In the genomic region with DNA sequence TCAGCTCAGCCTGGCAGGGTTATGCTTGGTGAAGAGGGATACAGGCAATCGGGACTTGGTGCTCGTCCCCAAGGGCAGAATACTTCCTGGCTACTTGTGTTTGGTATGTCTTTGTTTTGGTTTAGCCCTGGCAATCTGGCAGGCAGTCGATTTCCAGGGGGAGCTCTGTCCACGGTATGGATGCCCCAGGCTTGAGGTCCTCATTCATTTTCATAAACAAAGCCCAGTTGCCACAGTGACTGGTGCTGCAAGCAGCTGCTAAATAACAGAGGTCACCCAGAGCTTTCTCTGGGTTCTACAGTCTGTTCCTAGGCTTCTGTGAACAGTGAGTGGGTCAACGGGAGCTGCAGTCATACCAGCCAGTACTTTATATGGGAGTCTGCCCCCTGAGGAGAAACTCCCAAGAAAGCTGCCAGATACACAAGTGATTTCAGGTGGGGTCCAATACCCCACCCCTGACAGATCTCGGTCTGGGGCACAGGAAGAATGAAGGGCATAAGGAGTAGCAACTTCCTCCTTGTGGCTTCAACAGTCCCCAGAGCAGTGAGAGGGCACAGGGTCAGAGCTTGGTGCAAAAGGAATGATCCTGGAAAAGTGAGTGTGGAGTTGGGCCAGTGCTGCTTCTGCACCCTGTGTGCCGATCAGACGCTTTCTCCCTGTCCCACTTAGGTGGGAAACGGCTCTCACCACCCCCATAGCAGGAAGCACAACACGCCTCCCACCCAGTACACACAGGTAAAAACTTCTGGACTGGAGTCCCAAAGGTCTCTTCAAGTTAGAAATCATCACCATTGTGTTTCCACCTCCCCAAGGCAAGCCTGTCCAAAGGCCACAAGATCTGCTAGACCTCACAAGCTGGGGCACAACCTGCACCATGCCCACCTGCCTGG, we compare ENCODE assay signal across 7 cellular contexts. TPM values are rescaled to one million over a fixed set of nuclear protein-coding genes. Genes with fewer than 3 reads are reported as not detected.
DNase-seq lines count a peak whose midpoint lies in the region; ATAC-seq and TF ChIP-seq lines count a peak whose summit lies in the region.

No MANE protein-coding gene starts in this region.

- peak overlapping the region; percentile 4 to 72 (median 58) for H3K4me3 Mint-ChIP-seq in immature natural killer cell

- H3K4me1 ChIP-seq in ascending aorta (peaks cover 2 to 7% of the 10 kb centered on the region in 2 donors), stomach smooth muscle (ENCODE audit: control insufficient read depth, insufficient read depth, low read length) (peaks cover 64% of the 10 kb centered on the region)

- TF ChIP-seq RAD21 in Ishikawa (IDR thresholded peaks at IDR 0.05; ENCODE audit: low read depth) = peak; percentile 17; the same call in 1 of the 2 replicates

- H3K27ac ChIP-seq in ascending aorta = peak overlapping the region in 1 of 2 donors; percentile 12
- H3K27ac ChIP-seq in stomach smooth muscle (ENCODE audit: low read length) = peak overlapping the region; percentile 90

- no peaks in the 10 kb centered on the region for H3K36me3 ChIP-seq in ascending aorta
- no peaks in the 10 kb centered on the region for H3K36me3 ChIP-seq in stomach smooth muscle (ENCODE audit: control insufficient read depth in 2 of 2, insufficient read depth in 2 of 2, low read length in 2 of 2)

- no peak for TF ChIP-seq EP300 in Ishikawa (IDR thresholded peaks at IDR 0.05; ENCODE audit: borderline replicate concordance)

- H3K9me3 Mint-ChIP-seq in immature natural killer cell = no peaks in the 10 kb centered on the region

- ATAC-seq in HG03108 (IDR thresholded peaks at IDR 0.05; ENCODE audit: unreplicated experiment) = no peak

- peaks cover 89 to 93% of the 10 kb centered on the region in 2 donors for H3K4me1 Mint-ChIP-seq in immature natural killer cell

- peaks cover 0 to 6% (median 4%) of the 10 kb centered on the region in 3 donors for H3K27me3 Mint-ChIP-seq in immature natural killer cell (ENCODE audit: low read depth in 3 of 3)

- H3K9me3 ChIP-seq in ascending aorta (no peaks in the 10 kb centered on the region), stomach smooth muscle (ENCODE audit: control insufficient read depth in 2 of 2, low read length in 2 of 2) (no peaks in the 10 kb centered on the region)

- peak overlapping the region; percentile 68 to 89 (median 80) for H3K27ac Mint-ChIP-seq in immature natural killer cell

- TF ChIP-seq CTCF in ascending aorta (IDR thresholded peaks at IDR 0.05) = peak in 2 of 3 experiments; percentile 20 to 34

- H3K4me3 ChIP-seq in ascending aorta (no peak overlapping the region), stomach smooth muscle (ENCODE audit: low read length in 2 of 2) (peak overlapping the region in 1 of 2 donors; percentile 49)

- peak overlapping the region; percentile 29 to 66 for H3K9ac ChIP-seq in stomach smooth muscle (ENCODE audit: low read length in 2 of 2)

- intact Hi-C loops in ascending aorta (cut with DNase I) = no loop called here

- peak in 1 of 2 donors; percentile 81 for DNase-seq in ascending aorta (ENCODE audit: low spot score in 2 of 2)
- no peak for DNase-seq in immature natural killer cell
- DNase-seq in kidney glomerular epithelial cell (lab: John Stamatoyannopoulos, UW) = no peak
- no peak for DNase-seq in stimulated activated CD4-positive, alpha-beta T cell treated with anti-CD3 and anti-CD28 coated beads, Interleukin-1b, Interleukin-23, amount 100 ng/mL, for 48 hours

- peaks cover 0 to 7% (median 4%) of the 10 kb centered on the region in 3 donors for H3K36me3 Mint-ChIP-seq in immature natural killer cell

- H3K27me3 ChIP-seq in ascending aorta = no peaks in the 10 kb centered on the region
- no peaks in the 10 kb centered on the region for H3K27me3 ChIP-seq in stomach smooth muscle (ENCODE audit: control insufficient read depth in 1 of 2, insufficient read depth in 2 of 2, low read length in 2 of 2)

TF ChIP-seq in Ishikawa, 13 proteins besides CTCF, POLR2A, EP300 and RAD21:
- TF ChIP-seq CEBPB (IDR thresholded peaks at IDR 0.05) (no peak), REST (IDR thresholded peaks at IDR 0.05; ENCODE audit: low read depth) (0 out of 2 replicates have a peak, but pooled peaks have one; percentile 30), NFIC (IDR thresholded peaks at IDR 0.05) (peak; percentile 55)

RNA-seq across cellular contexts. Expression of gene TGFBR3, which starts 55.5 kb away (rescaled TPM):
- 127 TPM for total RNA-seq in ascending aorta
- polyA plus RNA-seq in immature natural killer cell = 100 to 1,000 TPM; 141 to 245 (median 183) TPM
